ENCODE assay signal across 8 cellular contexts in the genomic region with DNA sequence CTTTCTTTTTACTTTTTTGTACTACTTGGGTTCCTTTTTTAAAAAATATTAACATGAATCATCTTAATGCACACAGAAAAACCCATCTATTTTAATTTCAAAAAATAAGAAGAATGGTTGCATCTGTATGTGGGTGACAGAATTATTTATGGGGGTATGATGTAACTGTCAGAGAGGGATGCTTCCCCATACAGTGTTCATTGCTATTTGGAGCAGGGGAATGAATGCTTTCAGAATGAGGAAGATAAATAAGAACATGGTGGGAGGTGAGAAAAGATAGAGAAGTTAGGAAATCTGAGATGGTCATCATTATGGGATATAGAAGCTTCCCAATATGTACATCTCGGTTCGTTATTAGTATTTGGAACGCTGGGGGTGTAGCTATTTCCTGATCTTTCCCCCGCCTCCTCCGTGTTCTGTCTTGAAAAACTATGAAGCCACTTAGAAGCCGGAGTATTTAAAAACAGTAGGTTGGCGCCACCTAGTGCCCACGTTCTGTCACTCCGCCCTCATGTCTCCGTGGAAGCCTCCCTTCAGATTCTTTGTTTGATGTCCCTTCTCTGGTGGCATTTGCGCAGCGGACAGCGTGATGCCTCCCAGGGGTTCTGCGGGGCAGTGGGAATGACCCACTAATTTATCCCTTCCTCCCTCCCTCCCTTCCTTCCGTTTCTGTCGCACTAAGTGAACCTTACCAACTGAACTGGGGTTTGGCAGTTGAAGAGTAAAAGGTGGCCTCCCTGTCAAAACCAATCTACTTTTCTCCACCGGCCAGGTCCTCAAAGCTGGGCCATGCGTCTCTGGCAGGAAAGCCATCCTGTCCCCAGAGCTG.
DNase-seq lines count a peak whose midpoint lies in the region; ATAC-seq and TF ChIP-seq lines count a peak whose summit lies in the region.

No MANE protein-coding gene starts in this region.

- no peaks in the 10 kb centered on the region for H3K9me3 Mint-ChIP-seq in activated CD4-positive, alpha-beta T cell treated with anti-CD3 and anti-CD28 coated beads for 36 hours (ENCODE audit: low read depth)

- peak; percentile 61 for DNase-seq in ACHN
- DNase-seq in NCI-H446 treated with DMSO at 0.1 percent for 48 hours (lab: John Stamatoyannopoulos, UW) = peak; percentile 39
- DNase-seq in activated CD4-positive, alpha-beta T cell treated with anti-CD3 and anti-CD28 coated beads for 36 hours = peak; percentile 82
- peak; percentile 65 for DNase-seq in colonic mucosa
- peak; percentile 73 to 95 for DNase-seq in lower leg skin (ENCODE audit: low spot score in 2 of 2)
- peak; percentile 27 to 41 (median 32) for DNase-seq in stimulated activated CD4-positive, alpha-beta T cell treated with anti-CD3 and anti-CD28 coated beads, TNF-alpha, amount 100 ng/mL, for 4 hours (ENCODE audit: low read depth in 3 of 3)

- no peak overlapping the region for H3K27ac Mint-ChIP-seq in activated CD4-positive, alpha-beta T cell treated with anti-CD3 and anti-CD28 coated beads for 36 hours

- no peak for TF ChIP-seq POLR2A in lower leg skin (IDR thresholded peaks at IDR 0.05)

- H3K4me1 Mint-ChIP-seq in activated CD4-positive, alpha-beta T cell treated with anti-CD3 and anti-CD28 coated beads for 36 hours = peaks cover 4% of the 10 kb centered on the region

- CTCF ChIA-PET in activated CD4-positive, alpha-beta T cell treated with anti-CD3 and anti-CD28 coated beads for 36 hours (lab: Charles Lee) = interaction anchor here (0.6 to 2.4 kb wide), 13 partner anchors 9 to 1019 kb away, joined by 3 to 8 read pairs (median 4); no protein-coding TSS in a partner anchor

- no peaks in the 10 kb centered on the region for H3K36me3 Mint-ChIP-seq in activated CD4-positive, alpha-beta T cell treated with anti-CD3 and anti-CD28 coated beads for 36 hours (ENCODE audit: low read depth)

- no peaks in the 10 kb centered on the region for H3K36me3 ChIP-seq in colonic mucosa

- intact Hi-C loops in activated CD4-positive, alpha-beta T cell treated with anti-CD3 and anti-CD28 coated beads for 36 hours (cut with DNase I, micrococcal nuclease) = loop anchor here (2.0 to 10.0 kb wide), 4 partner anchors 330 to 804 kb away; a partner anchor contains a TSS
- intact Hi-C loops in colonic mucosa (cut with DNase I) = loop anchor here (2.0 to 5.0 kb wide), 2 partner anchors 330 to 621 kb away; no protein-coding TSS in a partner anchor
- intact Hi-C loops in lower leg skin (cut with DNase I; ENCODE audit: low total_unique reads) = no loop called here

- H3K4me3 ChIP-seq in colonic mucosa (no peak overlapping the region), lower leg skin (ENCODE audit: low read depth, poor library complexity, severe bottlenecking) (no peak overlapping the region)

- no peaks in the 10 kb centered on the region for H3K4me1 ChIP-seq in colonic mucosa

- no peak overlapping the region for H3K4me3 Mint-ChIP-seq in activated CD4-positive, alpha-beta T cell treated with anti-CD3 and anti-CD28 coated beads for 36 hours

- POLR2A ChIA-PET in activated CD4-positive, alpha-beta T cell treated with anti-CD3 and anti-CD28 coated beads for 36 hours (lab: Charles Lee) = no interaction called here

- no peak overlapping the region for H3K27ac ChIP-seq in colonic mucosa

- H3K9ac ChIP-seq in colonic mucosa (ENCODE audit: low read depth in 2 of 2, low read length in 2 of 2) = no peak overlapping the region

- in situ Hi-C loops in ACHN (cut with HindIII; ENCODE audit: low pct_ligation_motif_present, low pct_unique_long_range_greater_than_20kb, low sequenced_read_pairs) = no loop called here

- ATAC-seq in GM18517 (IDR thresholded peaks at IDR 0.05; ENCODE audit: unreplicated experiment) (peak; percentile 49), HG03108 (IDR thresholded peaks at IDR 0.05; ENCODE audit: unreplicated experiment) (peak; percentile 69)
- ATAC-seq in activated CD4-positive, alpha-beta T cell treated with anti-CD3 and anti-CD28 coated beads for 36 hours = peak; percentile 73

- WGBS in lower leg skin, 2 donors = 3 to 6% methylated on average over 18 of the region's 18 CpGs

- no peaks in the 10 kb centered on the region for H3K9me3 ChIP-seq in colonic mucosa

- H3K27me3 Mint-ChIP-seq in activated CD4-positive, alpha-beta T cell treated with anti-CD3 and anti-CD28 coated beads for 36 hours = no peaks in the 10 kb centered on the region

- no peaks in the 10 kb centered on the region for H3K27me3 ChIP-seq in colonic mucosa

- TF ChIP-seq CTCF in colonic mucosa (IDR thresholded peaks at IDR 0.05) (peak; percentile 66), lower leg skin (IDR thresholded peaks at IDR 0.05) (peak in 1 of 3 donors; percentile 70)

Comparison
In these comparisons a context has a peak if more than half of its experiments do, and no peak if none do; other contexts are left out.
1. DNase-seq: peak in every context shown above with its lines; median percentile 84 in lower leg skin; 82 in activated CD4-positive, alpha-beta T cell treated with anti-CD3 and anti-CD28 coated beads for 36 hours; 65 in colonic mucosa; 61 in ACHN; 39 in NCI-H446 treated with DMSO at 0.1 percent for 48 hours; 32 in stimulated activated CD4-positive, alpha-beta T cell treated with anti-CD3 and anti-CD28 coated beads, TNF-alpha, amount 100 ng/mL, for 4 hours.